In the genomic region with DNA sequence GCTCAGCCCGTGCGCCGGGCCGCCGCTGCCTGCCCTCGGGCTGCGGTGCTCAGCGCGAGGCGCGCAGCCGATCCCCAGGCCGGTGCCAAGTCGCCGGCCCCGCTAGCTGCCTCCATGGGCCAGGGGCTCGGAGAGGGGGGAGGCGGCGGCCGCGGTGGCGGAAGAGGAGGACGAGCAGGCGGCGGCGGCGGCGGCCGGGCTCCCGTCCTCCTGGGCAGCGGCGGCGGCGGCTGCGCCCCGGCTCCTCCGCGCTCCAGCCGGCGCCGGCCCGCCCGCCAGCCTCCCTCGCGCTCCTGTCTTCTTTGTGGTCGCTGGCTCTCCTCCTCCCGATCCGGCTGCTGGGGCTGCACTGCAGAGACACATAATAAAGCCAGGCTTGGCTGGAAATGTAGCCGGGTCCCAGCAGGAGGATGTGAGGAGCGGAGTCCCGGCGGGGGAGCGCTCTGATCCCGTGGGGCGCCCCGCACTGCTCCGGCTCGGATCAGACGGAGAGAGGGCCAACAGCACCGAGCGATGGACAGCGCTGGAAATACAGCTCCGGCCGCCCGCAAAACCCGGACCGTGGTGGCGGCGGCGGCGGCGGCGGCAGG, we compare ENCODE assay signal across 8 cellular contexts. TPM values are rescaled to one million over a fixed set of nuclear protein-coding genes. Genes with fewer than 3 reads are reported as not detected.
DNase-seq lines count a peak whose midpoint lies in the region; ATAC-seq and TF ChIP-seq lines count a peak whose summit lies in the region.

No MANE protein-coding gene starts in this region.

- H3K9me3 Mint-ChIP-seq in Calu3 (ENCODE audit: low read depth, unreplicated experiment) = no peaks in the 10 kb centered on the region
- no peaks in the 10 kb centered on the region for H3K9me3 Mint-ChIP-seq in T-cell

- under 1% methylated on average over 73 of the region's 73 CpGs for WGBS in HUES64

- H3K27ac Mint-ChIP-seq in Calu3 (ENCODE audit: unreplicated experiment) = no peak overlapping the region
- H3K27ac Mint-ChIP-seq in T-cell = no peak overlapping the region

- peaks cover 17% of the 10 kb centered on the region for H3K36me3 Mint-ChIP-seq in Calu3 (ENCODE audit: insufficient read depth, unreplicated experiment)
- no peaks in the 10 kb centered on the region for H3K36me3 Mint-ChIP-seq in T-cell

- no peaks in the 10 kb centered on the region; the same call in 1 of the 2 replicates for H3K36me3 ChIP-seq in HUES64 (ENCODE audit: insufficient read depth, low read length)

- no peaks in the 10 kb centered on the region for H3K9me3 ChIP-seq in HUES64 (ENCODE audit: insufficient read depth, low read depth, low read length)

- no TSS peak for BruUV-seq in Calu3 (replicated peaks; lab: Mats Ljungman, UMichigan)

- peak overlapping the region; percentile 79; the same call in 1 of the 2 replicates for H3K27ac ChIP-seq in HUES64 (ENCODE audit: low read depth, low read length)

- intact Hi-C loops in Calu3 (cut with micrococcal nuclease; ENCODE audit: unreplicated experiment) = loop anchor here (1.0 kb wide), 1 partner anchor 65 kb away; no protein-coding TSS in a partner anchor

- H3K27me3 ChIP-seq in HUES64 (ENCODE audit: insufficient read depth, low read length) = peaks cover 33% of the 10 kb centered on the region

- DNase-seq in Calu3 = peak; percentile 69
- DNase-seq in T-cell = peak in 5 of 34 experiments; percentile 2 to 18 (median 14)
- DNase-seq in dermis blood vessel endothelial cell = peak; percentile 92
- DNase-seq in kidney tubule cell (ENCODE audit: low spot score) = peak; percentile 67
- DNase-seq in stimulated activated CD4-positive, alpha-beta T cell treated with anti-CD3 and anti-CD28 coated beads, Interleukin-15, amount 100 ng/mL, for 24 hours = peak; percentile 47
- DNase-seq in NCI-H2107 (lab: John Stamatoyannopoulos, UW) = no peak

- CTCF ChIA-PET in Calu3 (lab: Charles Lee) (interaction anchor here (0.8 to 1.4 kb wide), 8 partner anchors 20 to 449 kb away, joined by 3 to 10 read pairs (median 5); partner anchors contain the start of gene CNEP1R1), T-cell (lab: Charles Lee) (interaction anchor here in 1 of 2 donors (0.6 to 1.2 kb wide), 2 partner anchors 10 to 949 kb away, joined by 3 to 5 read pairs; no protein-coding TSS in a partner anchor)

- TF ChIP-seq CTCF in Calu3 (IDR thresholded peaks at IDR 0.05; ENCODE audit: unreplicated experiment) = no peak

- POLR2A ChIA-PET in T-cell (lab: Charles Lee) = no interaction called here

- peak overlapping the region; percentile 74 for H3K4me3 ChIP-seq in HUES64 (ENCODE audit: low read length)

- H3K27me3 Mint-ChIP-seq in Calu3 (ENCODE audit: unreplicated experiment) = peaks cover 94% of the 10 kb centered on the region
- peaks cover 27 to 34% of the 10 kb centered on the region in 2 donors for H3K27me3 Mint-ChIP-seq in T-cell

- H3K4me1 ChIP-seq in HUES64 (ENCODE audit: insufficient read depth, low read length) = peaks cover 30% of the 10 kb centered on the region

- H3K4me3 Mint-ChIP-seq in Calu3 (ENCODE audit: low read depth, unreplicated experiment) (peak overlapping the region; percentile 72), T-cell (peak overlapping the region; percentile 56 to 86 (median 71))

- H3K4me1 Mint-ChIP-seq in Calu3 (ENCODE audit: low read depth, unreplicated experiment) = peaks cover 8% of the 10 kb centered on the region
- H3K4me1 Mint-ChIP-seq in T-cell = peaks cover 6 to 16% (median 15%) of the 10 kb centered on the region in 3 donors

- H3K9ac ChIP-seq in HUES64 (ENCODE audit: low read depth, low read length) = peak overlapping the region; percentile 66

- ATAC-seq in T-cell (replicated peaks in 1 of 4) (no peak), GM19023 (IDR thresholded peaks at IDR 0.05; ENCODE audit: unreplicated experiment) (no peak)

RNA-seq across cellular contexts. Expression of gene ZNF423, which starts 0.9 kb away (rescaled TPM):
- total RNA-seq in Calu3 (2022) = not detected in 2 replicates
- polyA plus RNA-seq in HUES64 (2013, experiment 1 of 2) = 39.8 TPM
- 40.8 TPM for polyA plus RNA-seq in HUES64 (2013, experiment 2 of 2)
- under 1 TPM in 2 of 5 donors, not detected in 3; 0.07 to 0.12 TPM for total RNA-seq in T-cell
- total RNA-seq in dermis blood vessel endothelial cell = 7.1 and 13.4 TPM in 2 replicates
